Comparison of ENCODE assay signal across 17 cellular contexts in genomic region chr20:3043381-3043780, GRCh38. TPM values are rescaled to one million over a fixed set of nuclear protein-coding genes. Genes with fewer than 3 reads are reported as not detected.
DNase-seq lines count a peak whose midpoint lies in the region; ATAC-seq, FAIRE-seq and TF ChIP-seq lines count a peak whose summit lies in the region.
"Had no signal": no experiment of that assay in that cellular context is flagged by ENCODE, and none has a peak within 500 bp of the region (broad histone marks: within the 10 kb centered on the region; RNA-seq: fewer than 3 reads in every experiment).

GNRH2 (plus strand) TSS chr20:3043622; CDS start chr20:3044415, 793 bp downstream.

- H3K27ac Mint-ChIP-seq in mesothelial cell of epicardium (peak within 1 kb of the TSS; percentile 90), type B pancreatic cell (peak within 1 kb of the TSS; percentile 89)

- H3K27me3 ChIP-seq in heart left ventricle: no peaks in the 10 kb centered on the region
- no peaks in the 10 kb centered on the region for H3K27me3 ChIP-seq in GM12878 (replicated peaks in 1 of 2; ENCODE audit: control insufficient read depth in 2 of 2, insufficient read depth in 2 of 2, low read length in 1 of 2)
- no peaks in the 10 kb centered on the region for H3K27me3 ChIP-seq in MM.1S (replicated peaks; ENCODE audit: insufficient read depth, low read length)
- H3K27me3 ChIP-seq: BE2C had no signal

- H3K9me3 Mint-ChIP-seq in mesothelial cell of epicardium (no peaks in the 10 kb centered on the region), type B pancreatic cell (no peaks in the 10 kb centered on the region)

- H3K27ac ChIP-seq in heart left ventricle (peak within 1 kb of the TSS in 11 of 12 donors; percentile 48 to 94 (median 66)), GM12878 (ENCODE audit: control insufficient read depth, insufficient read depth) (no peak within 1 kb of the TSS), MM.1S (ENCODE audit: low read length) (no peak within 1 kb of the TSS)

- DNase-seq in heart left ventricle (no peak), Right ventricle myocardium superior (no peak), GM12878 (ENCODE audit: low read depth, low spot score) (no peak), mesothelial cell of epicardium (ENCODE audit: low spot score in 2 of 2, unreplicated experiment in 2 of 2) (no peak), type B pancreatic cell (ENCODE audit: extremely low spot score, unreplicated experiment) (no peak), erythroblast (lab: John Stamatoyannopoulos, UW) (no peak), MM.1S (no peak), Kasumi-1 (lab: John Stamatoyannopoulos, UW) (no peak)
- DNase-seq: BE2C, cortex of kidney, foreskin melanocyte, GDM1, left colon, MV-4-11, WERI-Rb-1 had no signal

- TF ChIP-seq EP300 in GM12878 (IDR thresholded peaks at IDR 0.05; ENCODE audit: borderline replicate concordance in 1 of 2, control insufficient read depth in 1 of 2, low read depth in 2 of 2, low read length in 2 of 2): no peak

- intact Hi-C loops in heart left ventricle (cut with DNase I): no loop called here
- intact Hi-C loops in Right ventricle myocardium superior (cut with DNase I): no loop called here
- intact Hi-C loops in GM12878 (cut with micrococcal nuclease; ENCODE audit: unreplicated experiment): loop anchor here (10.0 kb wide), 1 partner anchor 161 kb away; the partner anchor contains the start of genes DDRGK1 and ITPA

- WGBS in heart left ventricle, 4 donors: 82 to 92% (median 90%) methylated on average over 4 of the region's 4 CpGs
- WGBS in GM12878 (ENCODE audit: insufficient coverage, insufficient replicate concordance, low lambda C conversion rate, missing lambda C conversion rate): 55% methylated on average over 4 of the region's 4 CpGs

- H3K4me2 ChIP-seq in GM12878 (ENCODE audit: control insufficient read depth, insufficient read depth): no peak within 1 kb of the TSS
- no peak within 1 kb of the TSS for H3K4me2 ChIP-seq in MM.1S (ENCODE audit: low read depth, low read length)

- H2AFZ ChIP-seq in GM12878 (ENCODE audit: control insufficient read depth, low read depth, low read length) (no peak within 1 kb of the TSS), MM.1S (ENCODE audit: low read length) (no peak within 1 kb of the TSS)

- in situ Hi-C loops in GM12878 (cut with MboI): no loop called here

- SMC1A ChIA-PET in GM12878 (lab: Charles Lee; ENCODE audit: uncharacterized antibody, unreplicated experiment): no interaction called here

- H3K36me3 Mint-ChIP-seq in mesothelial cell of epicardium (peaks cover 16% of the 10 kb centered on the region), type B pancreatic cell (peaks cover 14% of the 10 kb centered on the region)

- H3K9me3 ChIP-seq in heart left ventricle (no peaks in the 10 kb centered on the region), GM12878 (replicated peaks; ENCODE audit: control insufficient read depth, insufficient read depth, low read length) (no peaks in the 10 kb centered on the region), MM.1S (replicated peaks; ENCODE audit: insufficient read depth, low read length) (no peaks in the 10 kb centered on the region)
- H3K9me3 ChIP-seq: BE2C had no signal

- TF ChIP-seq RAD21 in GM12878 (IDR thresholded peaks at IDR 0.05; ENCODE audit: insufficient read depth, low read depth, low read length): no peak

- no peaks in the 10 kb centered on the region for H3K9me2 ChIP-seq in MM.1S (replicated peaks; ENCODE audit: insufficient read depth, low read length)

- H3K27me3 Mint-ChIP-seq in mesothelial cell of epicardium (ENCODE audit: low read depth) (no peaks in the 10 kb centered on the region), type B pancreatic cell (no peaks in the 10 kb centered on the region)

- no peak within 1 kb of the TSS for H3K4me3 ChIP-seq in heart left ventricle
- H3K4me3 ChIP-seq in GM12878: no peak within 1 kb of the TSS
- H3K4me3 ChIP-seq in MM.1S (ENCODE audit: low read length): no peak within 1 kb of the TSS

- H3K4me3 Mint-ChIP-seq in mesothelial cell of epicardium: peak within 1 kb of the TSS; percentile 31
- H3K4me3 Mint-ChIP-seq in type B pancreatic cell: no peak within 1 kb of the TSS

- CTCF ChIA-PET in GM12878 (lab: Yijun Ruan, JAX): interaction anchor here (0.6 kb wide), 1 partner anchor 86 kb away, joined by 4 read pairs; no protein-coding TSS in a partner anchor

- POLR2A ChIA-PET in GM12878 (lab: Charles Lee): interaction anchor here (0.8 kb wide), 1 partner anchor 43 kb away, joined by 4 read pairs; no protein-coding TSS in a partner anchor

- H3K4me1 ChIP-seq in heart left ventricle (peaks cover 0 to 39% (median 26%) of the 10 kb centered on the region in 12 donors), GM12878 (ENCODE audit: control insufficient read depth, insufficient read depth, low read length) (no peaks in the 10 kb centered on the region; the same call in 1 of the 2 replicates), MM.1S (ENCODE audit: low read length) (no peaks in the 10 kb centered on the region)
- H3K4me1 ChIP-seq: BE2C had no signal

- TF ChIP-seq CTCF in heart left ventricle (IDR thresholded peaks at IDR 0.05): no peak
- TF ChIP-seq CTCF in GM12878 (IDR thresholded peaks at IDR 0.05 in 2 of 3, conservative IDR thresholded peaks at IDR 0.05 in 1 of 3; ENCODE audit: control insufficient read depth in 2 of 3, extremely low read depth in 1 of 3, insufficient read depth in 1 of 3, low read depth in 3 of 3, low read length in 3 of 3): no peak
- no peak for TF ChIP-seq CTCF in mesothelial cell of epicardium (IDR thresholded peaks at IDR 0.05; ENCODE audit: unreplicated experiment)
- no peak for TF ChIP-seq CTCF in type B pancreatic cell (conservative IDR thresholded peaks at IDR 0.05)
- no peak for TF ChIP-seq CTCF in MM.1S (IDR thresholded peaks at IDR 0.05; ENCODE audit: low read length)

- H3K36me3 ChIP-seq in heart left ventricle (peaks cover 0 to 34% (median 31%) of the 10 kb centered on the region in 9 donors), GM12878 (ENCODE audit: control insufficient read depth in 2 of 2, insufficient read depth in 2 of 2, low read length in 1 of 2) (peaks cover 7 to 9% of the 10 kb centered on the region in 2 experiments; a peak in 3 of 4 replicates), MM.1S (replicated peaks; ENCODE audit: insufficient read depth, low read length) (peaks cover 4% of the 10 kb centered on the region; the same call in 1 of the 2 replicates)

- BruUV-seq in GM12878 (replicated peaks; lab: Mats Ljungman, UMichigan): no TSS peak

- H4K20me1 ChIP-seq in GM12878 (ENCODE audit: control insufficient read depth, insufficient read depth) (no peaks in the 10 kb centered on the region; the same call in 1 of the 2 replicates), MM.1S (ENCODE audit: insufficient read depth, low read length) (no peaks in the 10 kb centered on the region)

- H3F3A ChIP-seq in MM.1S (ENCODE audit: insufficient read depth, low read length): no peaks in the 10 kb centered on the region

- H3K9ac ChIP-seq in GM12878 (ENCODE audit: control insufficient read depth, insufficient read depth, low read length) (no peak within 1 kb of the TSS), MM.1S (ENCODE audit: low read length) (no peak within 1 kb of the TSS)

- FAIRE-seq in GM12878 (lab: Jason Lieb, UNC): no peak
- FAIRE-seq: urothelium cell line had no signal

- RAD21 ChIA-PET in GM12878 (lab: Charles Lee; ENCODE audit: unreplicated experiment): no interaction called here

- H3K4me1 Mint-ChIP-seq in mesothelial cell of epicardium (peaks cover 22% of the 10 kb centered on the region), type B pancreatic cell (ENCODE audit: unreplicated experiment) (peaks cover 18% of the 10 kb centered on the region)

- H3K79me2 ChIP-seq in GM12878 (ENCODE audit: control insufficient read depth, insufficient read depth, low read length) (peaks cover 13% of the 10 kb centered on the region), MM.1S (ENCODE audit: low read length) (peaks cover 16% of the 10 kb centered on the region)

- TF ChIP-seq POLR2A in heart left ventricle (IDR thresholded peaks at IDR 0.05): no peak
- TF ChIP-seq POLR2A in GM12878 (IDR thresholded peaks at IDR 0.05; ENCODE audit: low read depth, low read length): peak; percentile 32; the same call in 1 of the 2 replicates
- TF ChIP-seq POLR2A in erythroblast (IDR thresholded peaks at IDR 0.05; ENCODE audit: low read length): no peak

- ATAC-seq in heart left ventricle (no peak), Right ventricle myocardium superior (ENCODE audit: poor library complexity) (no peak), GM12878 (no peak)
- ATAC-seq: left colon had no signal

TF ChIP-seq in GM12878, 131 proteins besides CTCF, POLR2A, EP300 and RAD21 (continues in another document):
- TF ChIP-seq IRF3 (IDR thresholded peaks at IDR 0.05): no peak

RNA-seq across cellular contexts. Expression of gene GNRH2, which starts in this region (rescaled TPM):
- total RNA-seq in heart left ventricle (under 1 TPM in 1 of 9 donors, not detected in 8; 0.48 TPM), Right ventricle myocardium superior (not detected), GM12878 (2014; rRNA removed) (not detected in 2 replicates), GM12878 (2014; rRNA removed; fragmentation: Illumina TruSeq; extraction: Trizol) (not detected in 2 replicates), GM12878 (2021) (0.64 and 0.85 TPM in 2 replicates), mesothelial cell of epicardium (1.6 to 2.1 TPM (median 1.9 TPM) in 3 replicates), type B pancreatic cell (ENCODE audit: low replicate concordance) (0.99 and 2.3 TPM in 2 replicates)
- polyA plus RNA-seq in heart left ventricle (not detected), GM12878 (2011; rRNA removed) (0.31 TPM in 1 of 2 replicates, not detected in the other), GM12878 (2014; fragmentation: Illumina TruSeq; extraction: Trizol) (not detected in 2 replicates), GM12878 (2014; fragmentation: Nextera tagmentation; extraction: Ambion mirVana) (not detected), GM12878 (2014; rRNA removed) (0.12 and 0.15 TPM in 2 replicates), GM12878 (2016; fragmentation: Nextera tagmentation; extraction: Ambion mirVana) (not detected)
- total RNA-seq in GM12878 (2013; cell fraction: nucleolus; rRNA removed): 3.3 and 3.9 TPM in 2 replicates
- not detected for polyA plus RNA-seq in GM12878 (2011; ENCODE audit: low read depth)
- 0.10 and 0.25 TPM in 2 replicates for polyA plus RNA-seq in GM12878 (2011; cell fraction: cytosol; rRNA removed)
- polyA plus RNA-seq in GM12878 (2011; cell fraction: nucleus; rRNA removed): 1.2 and 2.1 TPM in 2 replicates
- not detected in 2 replicates for polyA plus RNA-seq in GM12878 (2012)
- polyA minus RNA-seq in GM12878 (2011; rRNA and poly(A)+ RNA removed): 0.80 and 1.1 TPM in 2 replicates
- polyA minus RNA-seq in GM12878 (2011; cell fraction: cytosol; rRNA and poly(A)+ RNA removed): not detected in 2 replicates
- polyA minus RNA-seq in GM12878 (2011; cell fraction: nucleus; rRNA and poly(A)+ RNA removed): 1.6 and 4.0 TPM in 2 replicates
- total RNA-seq: NCI-H460 had no signal

Comparison
In these comparisons a context has a peak if more than half of its experiments do, and no peak if none do; other contexts are left out.
1. H3K27ac ChIP-seq: peak in heart left ventricle (11 of 12); none in GM12878 (single experiment) and MM.1S (single experiment).